In genomic region chr3:184417619-184418327, GRCh38 we compare ENCODE assay signal across 1 cellular context.
TF ChIP-seq lines count a peak whose summit lies in the region.

No MANE protein-coding gene starts in this region.

TF ChIP-seq in H1, 55 proteins besides CTCF, POLR2A, EP300 and RAD21:
- TF ChIP-seq USF2 (IDR thresholded peaks at IDR 0.05; ENCODE audit: low read length) (0 out of 2 replicates have a peak, but pooled peaks have one; percentile 23), BACH1 (IDR thresholded peaks at IDR 0.05; ENCODE audit: low read length) (peak; percentile 57), SIN3A (conservative IDR thresholded peaks at IDR 0.05 in 1 of 2, IDR thresholded peaks at IDR 0.05 in 1 of 2; ENCODE audit: low read depth in 1 of 2, low read length in 2 of 2) (0 out of 4 replicates have a peak, but pooled peaks of 1 of the 2 experiments have one; percentile 40), MAX (IDR thresholded peaks at IDR 0.05) (peak; percentile 89), BCL11A (IDR thresholded peaks at IDR 0.05; ENCODE audit: low read depth in 2 of 2, low read length in 2 of 2) (no peak)
TF ChIP-seq in H1: peak in this region for 4.
